ENCODE assay signal across 19 cellular contexts in the genomic region with DNA sequence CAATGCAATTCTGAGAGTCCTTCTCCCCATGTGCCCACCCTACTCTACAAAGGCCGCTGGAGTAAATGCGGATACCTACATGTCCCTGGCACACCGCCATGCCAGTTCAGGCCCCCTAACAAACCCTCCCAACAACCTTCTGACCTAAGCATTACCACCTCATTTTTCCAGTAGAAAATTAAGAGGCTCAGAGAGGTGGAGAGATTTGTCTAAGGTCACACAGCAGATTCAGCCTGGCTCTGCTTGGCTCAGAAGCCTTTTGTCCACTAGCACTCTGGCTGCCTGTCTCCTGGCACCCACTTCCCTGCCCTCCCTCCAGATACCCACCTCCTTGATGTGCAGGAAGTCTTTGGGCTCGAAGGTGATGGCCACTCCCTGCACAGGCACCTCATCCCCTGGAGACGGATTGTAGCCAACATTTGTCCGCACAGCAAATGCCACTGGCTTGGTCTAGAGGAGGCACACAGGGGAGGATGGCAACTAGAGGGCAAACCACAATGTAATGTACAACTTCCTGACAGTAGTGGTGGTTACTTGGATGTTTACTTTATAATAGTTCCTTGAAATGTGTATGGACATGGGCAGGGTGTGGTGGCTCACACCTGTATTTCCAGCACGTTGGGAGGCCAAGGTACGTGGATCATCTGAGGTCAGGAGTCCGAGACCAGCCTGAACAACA. TPM values are rescaled to one million over a fixed set of nuclear protein-coding genes. Genes with fewer than 3 reads are reported as not detected.
DNase-seq lines count a peak whose midpoint lies in the region; ATAC-seq, FAIRE-seq and TF ChIP-seq lines count a peak whose summit lies in the region.
"Had no signal": no experiment of that assay in that cellular context is flagged by ENCODE, and none has a peak within 500 bp of the region (broad histone marks: within the 10 kb centered on the region; RNA-seq: fewer than 3 reads in every experiment).

No MANE protein-coding gene starts in this region.

- in situ Hi-C loops in HepG2 (cut with HindIII; ENCODE audit: extremely low pct_ligation_motif_present, low pct_unique_long_range_greater_than_20kb), result no loop called here

- no peak overlapping the region for H2AFZ ChIP-seq in HepG2 (ENCODE audit: low read length)
- H2AFZ ChIP-seq in osteoblast (ENCODE audit: low read length), result no peak overlapping the region

- no peaks in the 10 kb centered on the region for H3K27me3 ChIP-seq in HepG2 (ENCODE audit: control insufficient read depth in 1 of 2, insufficient read depth in 2 of 2, low read length in 2 of 2)
- H3K27me3 ChIP-seq in right lobe of liver, result no peaks in the 10 kb centered on the region
- H3K27me3 ChIP-seq in osteoblast (ENCODE audit: insufficient read depth, low read length), result no peaks in the 10 kb centered on the region

- no peaks in the 10 kb centered on the region for H3K9me3 ChIP-seq in HepG2 (ENCODE audit: low read length)
- no peaks in the 10 kb centered on the region for H3K9me3 ChIP-seq in right lobe of liver
- no peaks in the 10 kb centered on the region for H3K9me3 ChIP-seq in osteoblast (ENCODE audit: low read depth, low read length)

- H3K4me1 ChIP-seq in HepG2 (ENCODE audit: insufficient read depth, low read length) (no peaks in the 10 kb centered on the region), right lobe of liver (no peaks in the 10 kb centered on the region), osteoblast (ENCODE audit: insufficient read depth, low read length) (no peaks in the 10 kb centered on the region)

- H3K9ac ChIP-seq in HepG2 (ENCODE audit: insufficient read depth, low read depth, low read length), result no peak overlapping the region

- DNase-seq in HepG2 (ENCODE audit: low spot score) (no peak), right lobe of liver (no peak), osteoblast (ENCODE audit: insufficient read length, low spot score, missing footprints) (peak; percentile 27), superior temporal gyrus (ENCODE audit: extremely low spot score) (no peak), NCI-H2227 treated with DMSO at 0.1 percent for 48 hours (lab: John Stamatoyannopoulos, UW) (no peak)
- DNase-seq: DMS 273 treated with DMSO at 0.1 percent for 48 hours, GDM1, GOT3, Kasumi-1, NCI-H1436 treated with DMSO at 0.1 percent for 48 hours, NCI-H2029 treated with DMSO at 0.1 percent for 48 hours, NCI-H510A treated with DMSO at 0.1 percent for 48 hours, NCI-H82, PC-3 had no signal

- ATAC-seq in HepG2 (no peak), right lobe of liver (no peak), HG03469 (IDR thresholded peaks at IDR 0.05; ENCODE audit: unreplicated experiment) (no peak)
- ATAC-seq: PC-3 had no signal

- TF ChIP-seq CTCF in HepG2 (CRISPR knock-in tag; IDR thresholded peaks at IDR 0.05), result no peak
- no peak for TF ChIP-seq CTCF in right lobe of liver (IDR thresholded peaks at IDR 0.05)
- no peak for TF ChIP-seq CTCF in osteoblast (IDR thresholded peaks at IDR 0.05; ENCODE audit: extremely low read depth, low read depth, low read length)

- H3K4me3 ChIP-seq in HepG2 (replicated peaks in 1 of 3; ENCODE audit: insufficient read depth in 1 of 3, low read depth in 2 of 3, low read length in 3 of 3), result no peak overlapping the region
- no peak overlapping the region for H3K4me3 ChIP-seq in right lobe of liver
- no peak overlapping the region for H3K4me3 ChIP-seq in osteoblast (ENCODE audit: insufficient read depth, low read length)

- peaks cover 0 to 2% of the 10 kb centered on the region in 2 experiments; a peak in 2 of 5 replicates for H3K36me3 ChIP-seq in HepG2 (replicated peaks in 1 of 2; ENCODE audit: control insufficient read depth in 1 of 2, insufficient read depth in 2 of 2, low read length in 2 of 2)
- no peaks in the 10 kb centered on the region for H3K36me3 ChIP-seq in right lobe of liver
- H3K36me3 ChIP-seq in osteoblast (ENCODE audit: insufficient read depth, low read length), result peaks cover 42% of the 10 kb centered on the region

- POLR2A ChIA-PET in HepG2 (lab: Yijun Ruan, JAX), result no interaction called here

- no peak overlapping the region for H3K27ac ChIP-seq in HepG2 (ENCODE audit: extremely low read length, insufficient read depth, low read length)
- no peak overlapping the region for H3K27ac ChIP-seq in right lobe of liver
- peak overlapping the region; percentile 42 for H3K27ac ChIP-seq in angular gyrus (ENCODE audit: low read depth, low read length)
- H3K27ac ChIP-seq in osteoblast (ENCODE audit: low read depth, low read length), result no peak overlapping the region
- H3K27ac ChIP-seq: C4-2B had no signal

- TF ChIP-seq EP300 in HepG2 (IDR thresholded peaks at IDR 0.05; ENCODE audit: low read depth in 2 of 2, low read length in 2 of 2) (no peak), HepG2 (CRISPR knock-in tag; IDR thresholded peaks at IDR 0.05; ENCODE audit: borderline replicate concordance) (no peak)

- H4K20me1 ChIP-seq in HepG2 (ENCODE audit: insufficient read depth, low read length) (no peaks in the 10 kb centered on the region), osteoblast (ENCODE audit: insufficient read depth, low read length) (peaks cover 4% of the 10 kb centered on the region)

- TF ChIP-seq RAD21 in HepG2 (CRISPR knock-in tag; IDR thresholded peaks at IDR 0.05), result no peak

- intact Hi-C loops in HepG2 (cut with micrococcal nuclease; ENCODE audit: unreplicated experiment), result no loop called here
- intact Hi-C loops in right lobe of liver (cut with DNase I), result no loop called here

- 89% methylated on average over 9 of the region's 9 CpGs for WGBS in HepG2 (ENCODE audit: low lambda C conversion rate)
- 83% methylated on average over 2 of the region's 9 CpGs for WGBS in right lobe of liver (ENCODE audit: insufficient coverage, low coverage, low lambda C conversion rate, missing lambda C conversion rate)

- H3K4me2 ChIP-seq in HepG2 (ENCODE audit: low read depth, low read length), result no peak overlapping the region
- no peak overlapping the region for H3K4me2 ChIP-seq in osteoblast (ENCODE audit: insufficient read depth, low read length)

- CTCF ChIA-PET in HepG2 (lab: Yijun Ruan, JAX; ENCODE audit: low intra/inter-chr PET ratio, low total read pairs), result no interaction called here

- no peak for TF ChIP-seq POLR2A in HepG2 (IDR thresholded peaks at IDR 0.05; ENCODE audit: insufficient read depth in 1 of 2, low read depth in 2 of 2, low read length in 2 of 2)
- TF ChIP-seq POLR2A in right lobe of liver (IDR thresholded peaks at IDR 0.05), result no peak

- no peak for FAIRE-seq in HepG2 (lab: Jason Lieb, UNC)
- FAIRE-seq: GM12891 had no signal

- H3K79me2 ChIP-seq in HepG2 (ENCODE audit: insufficient read depth, low read length) (no peaks in the 10 kb centered on the region), osteoblast (ENCODE audit: insufficient read depth, low read length) (no peaks in the 10 kb centered on the region)

- no TSS peak for BruUV-seq in HepG2 (replicated peaks; lab: Mats Ljungman, UMichigan)

RNA-seq across cellular contexts. Expression of gene CACNB1, which starts 10.2 kb away (rescaled TPM):
- 0.60 and 0.75 TPM in 2 replicates for total RNA-seq in HepG2 (2016; rRNA removed; fragmentation: Illumina TruSeq; extraction: Trizol)
- 0.26 and 0.71 TPM in 2 replicates for total RNA-seq in HepG2 (2016; cell fraction: cytosol; rRNA removed; fragmentation: Illumina TruSeq; extraction: Trizol; ENCODE audit: low read depth)
- total RNA-seq in HepG2 (2016; cell fraction: insoluble cytoplasmic fraction; rRNA removed; fragmentation: Illumina TruSeq; extraction: Trizol), result 0.19 and 0.84 TPM in 2 replicates
- 0.34 and 0.48 TPM in 2 replicates for total RNA-seq in HepG2 (2016; cell fraction: membrane; rRNA removed; fragmentation: Illumina TruSeq; extraction: Trizol)
- 1.8 TPM in 2 replicates for total RNA-seq in HepG2 (2016; cell fraction: nucleus; rRNA removed; fragmentation: Illumina TruSeq; extraction: Trizol)
- 1.5 and 2.9 TPM in 2 replicates for polyA plus RNA-seq in HepG2 (2011; rRNA removed)
- 0.50 and 0.51 TPM in 2 replicates for polyA plus RNA-seq in HepG2 (2011; cell fraction: cytosol; rRNA removed)
- 8.4 and 12.2 TPM in 2 replicates for polyA plus RNA-seq in HepG2 (2011; cell fraction: nucleus; rRNA removed)
- polyA plus RNA-seq in HepG2 (2012), result 1.3 and 1.5 TPM in 2 replicates
- 0.28 and 0.34 TPM in 2 replicates for polyA plus RNA-seq in HepG2 (2016; cell fraction: cytosol; fragmentation: Illumina TruSeq; extraction: Trizol; ENCODE audit: low read depth)
- 0.47 and 0.96 TPM in 2 replicates for polyA plus RNA-seq in HepG2 (2016; cell fraction: insoluble cytoplasmic fraction; fragmentation: Illumina TruSeq; extraction: Trizol; ENCODE audit: low read depth)
- polyA plus RNA-seq in HepG2 (2016; cell fraction: membrane; fragmentation: Illumina TruSeq; extraction: Trizol; ENCODE audit: low read depth), result 0.38 and 0.40 TPM in 2 replicates
- polyA plus RNA-seq in HepG2 (2016; cell fraction: nucleus; fragmentation: Illumina TruSeq; extraction: Trizol; ENCODE audit: insufficient read depth, low read depth), result 4.7 and 7.2 TPM in 2 replicates
- polyA minus RNA-seq in HepG2 (2011; rRNA and poly(A)+ RNA removed; ENCODE audit: low replicate concordance), result 4.4 and 8.5 TPM in 2 replicates
- polyA minus RNA-seq in HepG2 (2011; cell fraction: cytosol; rRNA and poly(A)+ RNA removed), result 0.40 and 1.3 TPM in 2 replicates
- polyA minus RNA-seq in HepG2 (2011; cell fraction: nucleus; rRNA and poly(A)+ RNA removed), result 3.0 and 5.8 TPM in 2 replicates
- 1 to 10 TPM in 1 of 6 experiments, under 1 TPM in 4, not detected in 1; 0.18 to 1.3 (median 0.27) TPM for total RNA-seq in right lobe of liver
- 5.8 and 7.4 TPM in 2 replicates for total RNA-seq in osteoblast

RNA-seq across cellular contexts. Expression of gene RPL19, which starts 12.8 kb away (rescaled TPM):
- total RNA-seq in HepG2 (2016; rRNA removed; fragmentation: Illumina TruSeq; extraction: Trizol) (2,768 and 3,257 TPM in 2 replicates), right lobe of liver (1,000 to 10,000 TPM in 2 of 6 experiments, 100 to 1,000 TPM in 4; 537 to 1,327 (median 627) TPM), osteoblast (1,279 and 1,302 TPM in 2 replicates)
- total RNA-seq in HepG2 (2016; cell fraction: cytosol; rRNA removed; fragmentation: Illumina TruSeq; extraction: Trizol; ENCODE audit: low read depth), result 3,353 and 3,708 TPM in 2 replicates
- total RNA-seq in HepG2 (2016; cell fraction: insoluble cytoplasmic fraction; rRNA removed; fragmentation: Illumina TruSeq; extraction: Trizol), result 2,694 and 3,334 TPM in 2 replicates
- 5,175 and 5,294 TPM in 2 replicates for total RNA-seq in HepG2 (2016; cell fraction: membrane; rRNA removed; fragmentation: Illumina TruSeq; extraction: Trizol)
- 990 and 1,076 TPM in 2 replicates for total RNA-seq in HepG2 (2016; cell fraction: nucleus; rRNA removed; fragmentation: Illumina TruSeq; extraction: Trizol)
- polyA plus RNA-seq in HepG2 (2011; rRNA removed), result 2,522 and 2,554 TPM in 2 replicates
- polyA plus RNA-seq in HepG2 (2011; cell fraction: cytosol; rRNA removed), result 3,383 and 3,728 TPM in 2 replicates
- 768 and 1,029 TPM in 2 replicates for polyA plus RNA-seq in HepG2 (2011; cell fraction: nucleus; rRNA removed)
- polyA plus RNA-seq in HepG2 (2012), result 2,340 and 2,506 TPM in 2 replicates
- polyA plus RNA-seq in HepG2 (2016; cell fraction: cytosol; fragmentation: Illumina TruSeq; extraction: Trizol; ENCODE audit: low read depth), result 5,160 and 5,701 TPM in 2 replicates
- polyA plus RNA-seq in HepG2 (2016; cell fraction: insoluble cytoplasmic fraction; fragmentation: Illumina TruSeq; extraction: Trizol; ENCODE audit: low read depth), result 4,287 and 4,430 TPM in 2 replicates
- 6,675 and 6,831 TPM in 2 replicates for polyA plus RNA-seq in HepG2 (2016; cell fraction: membrane; fragmentation: Illumina TruSeq; extraction: Trizol; ENCODE audit: low read depth)
- 2,116 and 2,174 TPM in 2 replicates for polyA plus RNA-seq in HepG2 (2016; cell fraction: nucleus; fragmentation: Illumina TruSeq; extraction: Trizol; ENCODE audit: insufficient read depth, low read depth)
- 413 and 602 TPM in 2 replicates for polyA minus RNA-seq in HepG2 (2011; rRNA and poly(A)+ RNA removed; ENCODE audit: low replicate concordance)
- polyA minus RNA-seq in HepG2 (2011; cell fraction: cytosol; rRNA and poly(A)+ RNA removed), result 764 and 846 TPM in 2 replicates
- 184 and 212 TPM in 2 replicates for polyA minus RNA-seq in HepG2 (2011; cell fraction: nucleus; rRNA and poly(A)+ RNA removed)

RNA-seq across cellular contexts. Expression of gene ARL5C, which starts 21.3 kb away (rescaled TPM):
- total RNA-seq in HepG2 (2016; rRNA removed; fragmentation: Illumina TruSeq; extraction: Trizol), result not detected in 2 replicates
- not detected in 2 replicates for total RNA-seq in HepG2 (2016; cell fraction: cytosol; rRNA removed; fragmentation: Illumina TruSeq; extraction: Trizol; ENCODE audit: low read depth)
- total RNA-seq in HepG2 (2016; cell fraction: insoluble cytoplasmic fraction; rRNA removed; fragmentation: Illumina TruSeq; extraction: Trizol), result not detected in 2 replicates
- total RNA-seq in HepG2 (2016; cell fraction: membrane; rRNA removed; fragmentation: Illumina TruSeq; extraction: Trizol), result not detected in 2 replicates
- total RNA-seq in HepG2 (2016; cell fraction: nucleus; rRNA removed; fragmentation: Illumina TruSeq; extraction: Trizol), result not detected in 2 replicates
- not detected in 2 replicates for polyA plus RNA-seq in HepG2 (2011; rRNA removed)
- polyA plus RNA-seq in HepG2 (2011; cell fraction: cytosol; rRNA removed), result not detected in 2 replicates
- not detected in 2 replicates for polyA plus RNA-seq in HepG2 (2011; cell fraction: nucleus; rRNA removed)
- polyA plus RNA-seq in HepG2 (2012), result not detected in 2 replicates
- polyA plus RNA-seq in HepG2 (2016; cell fraction: cytosol; fragmentation: Illumina TruSeq; extraction: Trizol; ENCODE audit: low read depth), result not detected in 2 replicates
- not detected in 2 replicates for polyA plus RNA-seq in HepG2 (2016; cell fraction: insoluble cytoplasmic fraction; fragmentation: Illumina TruSeq; extraction: Trizol; ENCODE audit: low read depth)
- polyA plus RNA-seq in HepG2 (2016; cell fraction: membrane; fragmentation: Illumina TruSeq; extraction: Trizol; ENCODE audit: low read depth), result not detected in 2 replicates
- polyA plus RNA-seq in HepG2 (2016; cell fraction: nucleus; fragmentation: Illumina TruSeq; extraction: Trizol; ENCODE audit: insufficient read depth, low read depth), result not detected in 2 replicates
- 0.09 TPM in 1 of 2 replicates, not detected in the other for polyA minus RNA-seq in HepG2 (2011; rRNA and poly(A)+ RNA removed; ENCODE audit: low replicate concordance)
- not detected in 2 replicates for polyA minus RNA-seq in HepG2 (2011; cell fraction: cytosol; rRNA and poly(A)+ RNA removed)
- not detected in 2 replicates for polyA minus RNA-seq in HepG2 (2011; cell fraction: nucleus; rRNA and poly(A)+ RNA removed)
- total RNA-seq in right lobe of liver, result not detected
- total RNA-seq in osteoblast, result not detected in 2 replicates
- total RNA-seq: A673, PC-3 had no signal

RNA-seq across cellular contexts. Expression of gene PLXDC1, which starts 35.9 kb away (rescaled TPM):
- total RNA-seq in HepG2 (2016; rRNA removed; fragmentation: Illumina TruSeq; extraction: Trizol) (not detected in 2 replicates), right lobe of liver (1 to 10 TPM in 1 of 6 experiments, under 1 TPM in 5; 0.11 to 1.6 (median 0.54) TPM), osteoblast (2.9 and 3.8 TPM in 2 replicates)
- not detected in 2 replicates for total RNA-seq in HepG2 (2016; cell fraction: cytosol; rRNA removed; fragmentation: Illumina TruSeq; extraction: Trizol; ENCODE audit: low read depth)
- total RNA-seq in HepG2 (2016; cell fraction: insoluble cytoplasmic fraction; rRNA removed; fragmentation: Illumina TruSeq; extraction: Trizol), result not detected in 2 replicates
- total RNA-seq in HepG2 (2016; cell fraction: membrane; rRNA removed; fragmentation: Illumina TruSeq; extraction: Trizol), result not detected in 2 replicates
- not detected in 2 replicates for total RNA-seq in HepG2 (2016; cell fraction: nucleus; rRNA removed; fragmentation: Illumina TruSeq; extraction: Trizol)
- polyA plus RNA-seq in HepG2 (2011; rRNA removed), result not detected in 2 replicates
- not detected in 2 replicates for polyA plus RNA-seq in HepG2 (2011; cell fraction: cytosol; rRNA removed)
- not detected in 2 replicates for polyA plus RNA-seq in HepG2 (2011; cell fraction: nucleus; rRNA removed)
- polyA plus RNA-seq in HepG2 (2012), result not detected in 2 replicates
- not detected in 2 replicates for polyA plus RNA-seq in HepG2 (2016; cell fraction: cytosol; fragmentation: Illumina TruSeq; extraction: Trizol; ENCODE audit: low read depth)
- not detected in 2 replicates for polyA plus RNA-seq in HepG2 (2016; cell fraction: insoluble cytoplasmic fraction; fragmentation: Illumina TruSeq; extraction: Trizol; ENCODE audit: low read depth)
- not detected in 2 replicates for polyA plus RNA-seq in HepG2 (2016; cell fraction: membrane; fragmentation: Illumina TruSeq; extraction: Trizol; ENCODE audit: low read depth)
- not detected in 2 replicates for polyA plus RNA-seq in HepG2 (2016; cell fraction: nucleus; fragmentation: Illumina TruSeq; extraction: Trizol; ENCODE audit: insufficient read depth, low read depth)
- polyA minus RNA-seq in HepG2 (2011; rRNA and poly(A)+ RNA removed; ENCODE audit: low replicate concordance), result 0.44 TPM in 1 of 2 replicates, not detected in the other
- polyA minus RNA-seq in HepG2 (2011; cell fraction: cytosol; rRNA and poly(A)+ RNA removed), result not detected in 2 replicates
- polyA minus RNA-seq in HepG2 (2011; cell fraction: nucleus; rRNA and poly(A)+ RNA removed), result not detected in 2 replicates
- total RNA-seq: PC-3 had no signal

RNA-seq across cellular contexts. Expression of gene STAC2, which starts 38.5 kb away (rescaled TPM):
- total RNA-seq in HepG2 (2016; rRNA removed; fragmentation: Illumina TruSeq; extraction: Trizol) (not detected in 2 replicates), right lobe of liver (not detected), osteoblast (under 0.01 TPM in 1 of 2 replicates, not detected in the other)
- not detected in 2 replicates for total RNA-seq in HepG2 (2016; cell fraction: cytosol; rRNA removed; fragmentation: Illumina TruSeq; extraction: Trizol; ENCODE audit: low read depth)
- total RNA-seq in HepG2 (2016; cell fraction: insoluble cytoplasmic fraction; rRNA removed; fragmentation: Illumina TruSeq; extraction: Trizol), result not detected in 2 replicates
- not detected in 2 replicates for total RNA-seq in HepG2 (2016; cell fraction: membrane; rRNA removed; fragmentation: Illumina TruSeq; extraction: Trizol)
- not detected in 2 replicates for total RNA-seq in HepG2 (2016; cell fraction: nucleus; rRNA removed; fragmentation: Illumina TruSeq; extraction: Trizol)
- not detected in 2 replicates for polyA plus RNA-seq in HepG2 (2011; rRNA removed)
- polyA plus RNA-seq in HepG2 (2011; cell fraction: cytosol; rRNA removed), result not detected in 2 replicates
- polyA plus RNA-seq in HepG2 (2011; cell fraction: nucleus; rRNA removed), result not detected in 2 replicates
- not detected in 2 replicates for polyA plus RNA-seq in HepG2 (2012)
- 0.02 TPM in 1 of 2 replicates, not detected in the other for polyA plus RNA-seq in HepG2 (2016; cell fraction: cytosol; fragmentation: Illumina TruSeq; extraction: Trizol; ENCODE audit: low read depth)
- polyA plus RNA-seq in HepG2 (2016; cell fraction: insoluble cytoplasmic fraction; fragmentation: Illumina TruSeq; extraction: Trizol; ENCODE audit: low read depth), result not detected in 2 replicates
- polyA plus RNA-seq in HepG2 (2016; cell fraction: membrane; fragmentation: Illumina TruSeq; extraction: Trizol; ENCODE audit: low read depth), result not detected in 2 replicates
- not detected in 2 replicates for polyA plus RNA-seq in HepG2 (2016; cell fraction: nucleus; fragmentation: Illumina TruSeq; extraction: Trizol; ENCODE audit: insufficient read depth, low read depth)
- polyA minus RNA-seq in HepG2 (2011; rRNA and poly(A)+ RNA removed; ENCODE audit: low replicate concordance), result 0.37 TPM in 1 of 2 replicates, not detected in the other
- not detected in 2 replicates for polyA minus RNA-seq in HepG2 (2011; cell fraction: cytosol; rRNA and poly(A)+ RNA removed)
- not detected in 2 replicates for polyA minus RNA-seq in HepG2 (2011; cell fraction: nucleus; rRNA and poly(A)+ RNA removed)
- total RNA-seq: PC-3 had no signal
